In genomic region chr5:98064118-98064517, GRCh38 we compare ENCODE assay signal across 24 cellular contexts.
"Had no signal": no experiment of that assay in that cellular context is flagged by ENCODE, and none has a peak within 500 bp of the region (broad histone marks: within the 10 kb centered on the region; RNA-seq: fewer than 3 reads in every experiment).

No MANE protein-coding gene starts in this region.

- H3K27me3 ChIP-seq: ascending aorta, body of pancreas, SJSA1 had no signal

- FAIRE-seq: RCC 7860 had no signal

- H3K4me3 ChIP-seq: ascending aorta, body of pancreas, SJSA1 had no signal

- DNase-seq: activated B cell treated with CpG ODN at 0.5 μM for 24 hours; activated CD4-positive, alpha-beta T cell treated with anti-CD3 and anti-CD28 coated beads for 1 hour; activated CD4-positive, alpha-beta T cell treated with anti-CD3 and anti-CD28 coated beads, Interleukin-2, amount 10 ng/mL, durations not matched to agents 24 days and 14 days; activated CD4-positive, alpha-beta T cell treated with anti-CD3 and anti-CD28 coated beads, Interleukin-2, amount 50 U/mL, for 48 hours; activated CD8-positive, alpha-beta memory T cell treated with anti-CD3 and anti-CD28 coated beads, Interleukin-2, amount 10 ng/mL, durations not matched to agents 7 days and 5 days; activated effector memory CD4-positive, alpha-beta T cell treated with anti-CD3 and anti-CD28 coated beads, Interleukin-2, amount 50 U/mL, for 16 hours; activated naive CD4-positive, alpha-beta T cell treated with Interleukin-2 at 50 U/mL for 16 hours; activated naive CD8-positive, alpha-beta T cell treated with anti-CD3 and anti-CD28 coated beads, Interleukin-2, amount 50 U/mL, for 24 hours; activated T-cell treated with anti-CD3 and anti-CD28 coated beads, Interleukin-2, amount 50 U/mL, for 4 hours; amniotic stem cell; body of pancreas; KG1; NCI-H1092; NCI-H2029; NCI-H2107; NCI-H345; NCI-H510A treated with DMSO at 0.1 percent for 48 hours; SHP77; T-helper 17 cell; T-helper 9 cell had no signal

- H3K36me3 ChIP-seq: ascending aorta, SJSA1 had no signal

- ATAC-seq: activated CD8-positive, alpha-beta memory T cell treated with anti-CD3 and anti-CD28 coated beads, Interleukin-2, amount 10 ng/mL, durations not matched to agents 7 days and 5 days; activated naive CD4-positive, alpha-beta T cell treated with anti-CD3 and anti-CD28 coated beads, Interleukin-2, amount 50 U/mL, for 72 hours; activated naive CD8-positive, alpha-beta T cell treated with anti-CD3 and anti-CD28 coated beads, Interleukin-2, amount 50 U/mL, for 24 hours; activated T-cell treated with anti-CD3 and anti-CD28 coated beads, Interleukin-2, amount 50 U/mL, for 4 hours; body of pancreas; T-helper 17 cell had no signal

- H3K9me3 ChIP-seq: ascending aorta, body of pancreas, SJSA1 had no signal

- H3K4me1 ChIP-seq: ascending aorta, body of pancreas, SJSA1 had no signal

- H3K27ac ChIP-seq: ascending aorta, body of pancreas, SJSA1 had no signal
